18 cellular contexts compared by ENCODE assay signal in genomic region chr6:147735924-147736323, GRCh38.
DNase-seq lines count a peak whose midpoint lies in the region; FAIRE-seq and TF ChIP-seq lines count a peak whose summit lies in the region.
"Had no signal": no experiment of that assay in that cellular context is flagged by ENCODE, and none has a peak within 500 bp of the region (broad histone marks: within the 10 kb centered on the region; RNA-seq: fewer than 3 reads in every experiment).

No MANE protein-coding gene starts in this region.

- peak; percentile 38 for FAIRE-seq in HTR-8/SVneo (lab: Jason Lieb, UNC)
- FAIRE-seq in frontal cortex (lab: Jason Lieb, UNC): no peak
- FAIRE-seq: A204.1, GM12891, GM18507 had no signal

- no peak overlapping the region for H3K4me3 ChIP-seq in epithelial cell of esophagus (ENCODE audit: low read length)
- H3K4me3 ChIP-seq: BLaER1, GM23338 had no signal

- peak; percentile 2 for DNase-seq in DMS53 (lab: John Stamatoyannopoulos, UW)
- DNase-seq in DMS53 treated with DMSO at 0.1 percent for 48 hours (lab: John Stamatoyannopoulos, UW; ENCODE audit: unreplicated experiment): no peak
- DNase-seq in HTR-8/SVneo (ENCODE audit: insufficient read length, low spot score): no peak
- DNase-seq in epithelial cell of esophagus (ENCODE audit: low read depth): peak; percentile 9
- DNase-seq in frontal cortex (ENCODE audit: low spot score in 2 of 2): no peak
- DNase-seq in NCI-H2107 treated with DMSO at 0.1 percent for 48 hours (lab: John Stamatoyannopoulos, UW; ENCODE audit: unreplicated experiment): no peak
- DNase-seq: Caco-2; CD4-positive, CD25-positive, alpha-beta regulatory T cell; CD8-positive, alpha-beta T cell; DMS153; DMS79 treated with DMSO at 0.1 percent for 48 hours; GF-D8; H9 had no signal

- TF ChIP-seq CTCF in epithelial cell of esophagus (IDR thresholded peaks at IDR 0.05; ENCODE audit: insufficient read depth, low read depth, low read length, missing control alignments): no peak

Comparison
In these comparisons a context has a peak if more than half of its experiments do, and no peak if none do; other contexts are left out.
1. DNase-seq: peak in DMS53 (single experiment) and epithelial cell of esophagus (single experiment); none in DMS53 treated with DMSO at 0.1 percent for 48 hours (single experiment), HTR-8/SVneo (single experiment), frontal cortex (0 of 2) and NCI-H2107 treated with DMSO at 0.1 percent for 48 hours (single experiment).